Comparison of ENCODE assay signal across 26 cellular contexts in the genomic region with DNA sequence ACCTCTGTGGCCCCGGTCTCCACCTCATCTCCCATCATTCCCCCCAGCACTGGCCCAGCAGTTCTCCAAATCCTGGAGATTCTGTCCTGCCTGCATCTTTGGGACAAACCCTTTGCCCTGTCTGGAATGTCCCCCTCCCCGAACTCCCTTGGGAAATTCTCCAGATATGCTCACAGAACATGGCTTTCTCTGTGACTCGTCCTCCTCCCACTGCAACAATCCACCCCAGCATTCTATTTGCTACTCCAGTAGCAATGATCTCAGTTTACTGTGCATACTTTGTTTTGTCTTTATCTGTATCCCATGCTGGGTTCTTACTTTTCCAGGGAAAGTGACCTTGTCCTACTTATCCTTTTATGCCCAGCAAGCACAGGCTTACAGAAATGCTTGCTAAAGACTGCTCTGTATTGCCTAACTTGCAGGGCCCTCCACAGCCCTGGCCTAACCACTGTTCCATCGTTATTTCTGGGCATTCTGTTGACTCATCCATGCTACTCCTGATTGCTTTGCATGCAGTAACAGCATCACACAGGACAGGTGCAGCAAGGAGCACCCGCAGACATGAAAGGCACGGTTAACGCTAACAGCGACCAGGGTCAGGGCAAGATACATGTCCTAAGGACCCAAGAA. TPM values are rescaled to one million over a fixed set of nuclear protein-coding genes. Genes with fewer than 3 reads are reported as not detected.
"Had no signal": no experiment of that assay in that cellular context is flagged by ENCODE, and none has a peak within 500 bp of the region (broad histone marks: within the 10 kb centered on the region; RNA-seq: fewer than 3 reads in every experiment).

No MANE protein-coding gene starts in this region.

- H3K27ac ChIP-seq: body of pancreas, dorsolateral prefrontal cortex, gastrocnemius medialis, parathyroid adenoma, spleen, thyroid gland, WERI-Rb-1 had no signal

- H2AFZ ChIP-seq: parathyroid adenoma had no signal

- ATAC-seq: activated naive CD4-positive, alpha-beta T cell treated with anti-CD3 and anti-CD28 coated beads, Interleukin-2, amount 50 U/mL, for 72 hours; body of pancreas; gastrocnemius medialis; mucosa of descending colon; naive thymus-derived CD8-positive, alpha-beta T cell; sciatic nerve; stimulated activated naive B cell treated with anti-CD40 and anti-IgM and Interleukin-4, amounts not matched to agents 10 μg/mL and 1 μg/mL and 100 μg/mL, for 72 hours had no signal

- H3K9ac ChIP-seq: parathyroid adenoma had no signal

- H3K79me2 ChIP-seq: parathyroid adenoma had no signal

- H3K9me3 ChIP-seq: body of pancreas, gastrocnemius medialis, mucosa of descending colon, spleen, thyroid gland had no signal

- H3K4me3 ChIP-seq: body of pancreas, dorsolateral prefrontal cortex, gastrocnemius medialis, mucosa of descending colon, spleen, thyroid gland had no signal

- H3K27me3 ChIP-seq: body of pancreas, gastrocnemius medialis, thyroid gland had no signal

- H3K4me1 ChIP-seq: body of pancreas, gastrocnemius medialis, parathyroid adenoma, spleen, thyroid gland had no signal

- H3K36me3 ChIP-seq: gastrocnemius medialis, spleen, thyroid gland, WERI-Rb-1 had no signal

- DNase-seq: activated CD4-positive, alpha-beta memory T cell treated with anti-CD3 and anti-CD28 coated beads for 36 hours; activated gamma-delta T cell treated with Interleukin-2 at 50 U/mL for 16 hours; activated T-cell treated with anti-CD3 and anti-CD28 coated beads for 4 hours; amygdala; body of pancreas; dorsolateral prefrontal cortex; gastrocnemius medialis; head of caudate nucleus; kidney glomerular epithelial cell; mesenchymal stem cell; mucosa of descending colon; naive thymus-derived CD8-positive, alpha-beta T cell; spleen; stimulated activated naive B cell treated with anti-CD40 and anti-IgM and Interleukin-4, amounts not matched to agents 10 μg/mL and 1 μg/mL and 100 μg/mL, for 72 hours; SW 1271; thyroid gland; WERI-Rb-1 had no signal

RNA-seq across cellular contexts. Expression of gene PNMA6F, which starts 13.9 kb away (rescaled TPM):
- total RNA-seq: activated CD4-positive, alpha-beta memory T cell treated with anti-CD3 and anti-CD28 coated beads for 36 hours; activated naive CD4-positive, alpha-beta T cell treated with anti-CD3 and anti-CD28 coated beads, Interleukin-2, amount 50 U/mL, for 72 hours; activated T-helper 1 cell treated with anti-CD3 and anti-CD28 coated beads, Interleukin-12 subunit alpha, Interleukin-12 subunit beta, Interleukin-2, Interleukin-4 antibody, amounts not matched to agents 30 ng/mL and 10 ng/mL and 1 ng/mL, durations not matched to agents 14 hours and 24 hours and 36 hours; body of pancreas; cardiac septum; fibroblast of lung; gastrocnemius medialis; liver; mucosa of descending colon; naive thymus-derived CD8-positive, alpha-beta T cell; sciatic nerve; spleen; T-helper 2 cell treated with Interferon-gamma antibody and Interleukin-4, amounts not matched to agents 100 ng/mL and 5 ng/mL, for 36 hours; thyroid gland; ureter had no signal
